8 cellular contexts compared by ENCODE assay signal in genomic region chr2:29920631-29921559, GRCh38. TPM values are rescaled to one million over a fixed set of nuclear protein-coding genes. Genes with fewer than 3 reads are reported as not detected.
DNase-seq lines count a peak whose midpoint lies in the region; ATAC-seq and TF ChIP-seq lines count a peak whose summit lies in the region.

No MANE protein-coding gene starts in this region.

- H3K4me3 ChIP-seq in heart right ventricle (peak overlapping the region in 9 of 10 donors; percentile 29 to 55 (median 46)), rectal smooth muscle tissue (ENCODE audit: low read length) (peak overlapping the region; percentile 55)

- peak; percentile 29 for ATAC-seq in activated CD8-positive, alpha-beta T cell treated with anti-CD3 and anti-CD28 coated beads for 36 hours
- ATAC-seq in heart right ventricle, result peak in 7 of 8 donors; percentile 3 to 38 (median 12)
- ATAC-seq in HG02623 (IDR thresholded peaks at IDR 0.05; ENCODE audit: unreplicated experiment), result no peak
- ATAC-seq in HG03342 (IDR thresholded peaks at IDR 0.05; ENCODE audit: unreplicated experiment), result no peak

- no peaks in the 10 kb centered on the region for H3K9me3 Mint-ChIP-seq in activated CD8-positive, alpha-beta T cell treated with anti-CD3 and anti-CD28 coated beads for 36 hours

- peaks cover 0 to 32% (median 21%) of the 10 kb centered on the region in 9 donors for H3K4me1 ChIP-seq in heart right ventricle
- H3K4me1 ChIP-seq in rectal smooth muscle tissue (ENCODE audit: control insufficient read depth, insufficient read depth, low read length), result peaks cover 7% of the 10 kb centered on the region

- H3K27me3 Mint-ChIP-seq in activated CD8-positive, alpha-beta T cell treated with anti-CD3 and anti-CD28 coated beads for 36 hours, result peaks cover 57% of the 10 kb centered on the region

- 1 to 2% methylated on average over 70 to 71 of the region's 71 CpGs for WGBS in heart right ventricle, 2 donors

- DNase-seq in stimulated activated CD4-positive, alpha-beta T cell treated with anti-CD3 and anti-CD28 coated beads, Interleukin-1b, Interleukin-23, amount 100 ng/mL, for 48 hours, result peak; percentile 4
- DNase-seq in stimulated activated CD4-positive, alpha-beta T cell treated with anti-CD3 and anti-CD28 coated beads, Interleukin-12 subunit alpha, Interleukin-12 subunit beta, amount 100 ng/mL, for 4 hours, result no peak
- peak; percentile 9 for DNase-seq in activated CD8-positive, alpha-beta T cell treated with anti-CD3 and anti-CD28 coated beads for 36 hours
- DNase-seq in heart right ventricle (no peak), HCEC 1CT (no peak)

- TF ChIP-seq CTCF in activated CD8-positive, alpha-beta T cell treated with anti-CD3 and anti-CD28 coated beads for 36 hours (IDR thresholded peaks at IDR 0.05), result no peak
- TF ChIP-seq CTCF in heart right ventricle (IDR thresholded peaks at IDR 0.05), result no peak

- POLR2A ChIA-PET in activated CD8-positive, alpha-beta T cell treated with anti-CD3 and anti-CD28 coated beads for 36 hours (lab: Charles Lee), result interaction anchor here (1.2 kb wide), 1 partner anchor 9 kb away, joined by 3 read pairs; no protein-coding TSS in a partner anchor

- no peaks in the 10 kb centered on the region for H3K9me3 ChIP-seq in heart right ventricle

- H3K27ac Mint-ChIP-seq in activated CD8-positive, alpha-beta T cell treated with anti-CD3 and anti-CD28 coated beads for 36 hours, result no peak overlapping the region

- H3K27ac ChIP-seq in heart right ventricle, result no peak overlapping the region
- no peak overlapping the region for H3K27ac ChIP-seq in rectal smooth muscle tissue (ENCODE audit: low read depth, low read length)

- intact Hi-C loops in activated CD8-positive, alpha-beta T cell treated with anti-CD3 and anti-CD28 coated beads for 36 hours (cut with micrococcal nuclease), result loop anchor here (5.0 kb wide), 1 partner anchor 151 kb away; no protein-coding TSS in a partner anchor
- intact Hi-C loops in heart right ventricle (cut with DNase I), result loop anchor here in 9 of 10 donors (2.0 to 10.0 kb wide), 5 partner anchors 106 to 196 kb away; no protein-coding TSS in a partner anchor

- no peak overlapping the region for H3K4me3 Mint-ChIP-seq in activated CD8-positive, alpha-beta T cell treated with anti-CD3 and anti-CD28 coated beads for 36 hours

- H3K9ac ChIP-seq in rectal smooth muscle tissue (ENCODE audit: low read length), result no peak overlapping the region

- H3K36me3 Mint-ChIP-seq in activated CD8-positive, alpha-beta T cell treated with anti-CD3 and anti-CD28 coated beads for 36 hours (ENCODE audit: low read depth), result no peaks in the 10 kb centered on the region

- CTCF ChIA-PET in activated CD8-positive, alpha-beta T cell treated with anti-CD3 and anti-CD28 coated beads for 36 hours (lab: Charles Lee), result interaction anchor here (0.9 to 6.8 kb wide), 3 partner anchors 12 to 151 kb away, joined by 3 to 67 read pairs (median 14); no protein-coding TSS in a partner anchor

- peaks cover 8% of the 10 kb centered on the region for H3K4me1 Mint-ChIP-seq in activated CD8-positive, alpha-beta T cell treated with anti-CD3 and anti-CD28 coated beads for 36 hours (ENCODE audit: low read depth)

- H3K27me3 ChIP-seq in heart right ventricle (peaks cover 11 to 89% (median 75%) of the 10 kb centered on the region in 7 donors), rectal smooth muscle tissue (ENCODE audit: control insufficient read depth, insufficient read depth, low read length) (peaks cover 20% of the 10 kb centered on the region)

- H3K36me3 ChIP-seq in heart right ventricle (no peaks in the 10 kb centered on the region), rectal smooth muscle tissue (ENCODE audit: control insufficient read depth, insufficient read depth, low read length) (no peaks in the 10 kb centered on the region)

RNA-seq across cellular contexts. Expression of gene ALK, which starts 0.5 kb away (rescaled TPM):
- total RNA-seq in activated CD8-positive, alpha-beta T cell treated with anti-CD3 and anti-CD28 coated beads for 36 hours, result not detected
- under 1 TPM in 4 of 10 donors, not detected in 6; 0.05 to 0.24 (median 0.09) TPM for total RNA-seq in heart right ventricle
- polyA plus RNA-seq in heart right ventricle, result under 1 TPM in 1 of 2 donors, not detected in 1; 0.01 TPM

Comparison
In these comparisons a context has a peak if more than half of its experiments do, and no peak if none do; other contexts are left out.
1. DNase-seq: peak in stimulated activated CD4-positive, alpha-beta T cell treated with anti-CD3 and anti-CD28 coated beads, Interleukin-1b, Interleukin-23, amount 100 ng/mL, for 48 hours (single experiment) and activated CD8-positive, alpha-beta T cell treated with anti-CD3 and anti-CD28 coated beads for 36 hours (single experiment); none in stimulated activated CD4-positive, alpha-beta T cell treated with anti-CD3 and anti-CD28 coated beads, Interleukin-12 subunit alpha, Interleukin-12 subunit beta, amount 100 ng/mL, for 4 hours (single experiment), heart right ventricle (0 of 2) and HCEC 1CT (single experiment).
2. ATAC-seq: peak in activated CD8-positive, alpha-beta T cell treated with anti-CD3 and anti-CD28 coated beads for 36 hours (single experiment) and heart right ventricle (7 of 8); none in HG02623 (single experiment) and HG03342 (single experiment).